Comparison of ENCODE assay signal across 12 cellular contexts in the genomic region with DNA sequence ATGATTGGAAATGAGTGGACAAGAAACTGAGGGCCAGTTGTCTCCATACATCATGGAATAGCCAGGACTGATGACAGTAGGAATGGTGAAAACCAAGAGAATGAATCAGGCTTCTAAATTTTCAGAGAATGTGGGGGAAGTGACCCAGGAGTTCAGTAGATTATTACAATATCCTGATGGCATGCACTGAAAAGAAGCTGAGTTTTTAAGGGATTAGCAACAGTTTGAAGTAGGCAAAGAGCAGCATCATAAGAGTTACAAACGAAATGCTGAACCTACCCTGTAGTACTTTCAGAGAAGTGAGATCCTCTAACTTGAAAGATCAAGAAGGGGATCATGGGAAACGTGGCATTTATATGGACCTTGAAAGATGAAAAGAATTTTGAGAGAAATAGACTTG. TPM values are rescaled to one million over a fixed set of nuclear protein-coding genes. Genes with fewer than 3 reads are reported as not detected.
A peak's percentile ranks its signal among the peaks of the same experiment; 100 is the strongest.
DNase-seq lines count a peak whose midpoint lies in the region; TF ChIP-seq lines count a peak whose summit lies in the region.
"Had no signal": no experiment of that assay in that cellular context is flagged by ENCODE, and none has a peak within 500 bp of the region (broad histone marks: within the 10 kb centered on the region; RNA-seq: fewer than 3 reads in every experiment).

No MANE protein-coding gene starts in this region.

- H3K9ac ChIP-seq in adipocyte (ENCODE audit: low read length) (no peak overlapping the region), mesendoderm (ENCODE audit: low read length) (no peak overlapping the region)

- H3K79me1 ChIP-seq in mesendoderm (ENCODE audit: low read length): no peaks in the 10 kb centered on the region

- no peaks in the 10 kb centered on the region for H3K27me3 ChIP-seq in adipocyte (replicated peaks; ENCODE audit: control insufficient read depth, insufficient read depth, low read length)
- H3K27me3 ChIP-seq in mesendoderm (ENCODE audit: insufficient read depth, low read length, poor library complexity): no peaks in the 10 kb centered on the region
- no peaks in the 10 kb centered on the region for H3K27me3 ChIP-seq in tibial nerve
- H3K27me3 ChIP-seq: dorsolateral prefrontal cortex, gastroesophageal sphincter had no signal

- H2BK120ac ChIP-seq in mesendoderm (ENCODE audit: low read depth, low read length): peak overlapping the region; percentile 56

- H3K23ac ChIP-seq in mesendoderm (ENCODE audit: low read length): no peak overlapping the region

- H3K27ac ChIP-seq in mesendoderm (ENCODE audit: low read depth, low read length): peak overlapping the region; percentile 98
- H3K27ac ChIP-seq in tibial nerve: no peak overlapping the region

- DNase-seq in HCEC 1CT: peak; percentile 79
- DNase-seq in adipocyte (ENCODE audit: low read depth): peak; percentile 52
- DNase-seq in mesendoderm: peak; percentile 35
- no peak for DNase-seq in tibial nerve (ENCODE audit: low spot score in 2 of 2)
- DNase-seq in NCI-H1105 treated with DMSO at 0.1 percent for 48 hours (lab: John Stamatoyannopoulos, UW): no peak
- DNase-seq in NCI-H510A treated with DMSO at 0.1 percent for 48 hours (lab: John Stamatoyannopoulos, UW): no peak
- no peak for DNase-seq in activated naive CD4-positive, alpha-beta T cell (lab: John Stamatoyannopoulos, UW)
- DNase-seq: NCI-H1436 treated with DMSO at 0.1 percent for 48 hours had no signal

- no peak overlapping the region for H3K4me2 ChIP-seq in mesendoderm (ENCODE audit: low read length)

- no peak overlapping the region for H3K56ac ChIP-seq in mesendoderm (ENCODE audit: low read length)

- no peaks in the 10 kb centered on the region for H3K36me3 ChIP-seq in adipocyte (ENCODE audit: control insufficient read depth, insufficient read depth, low read length, severe bottlenecking)
- no peaks in the 10 kb centered on the region for H3K36me3 ChIP-seq in mesendoderm (ENCODE audit: control insufficient read depth, insufficient read depth, low read length)
- no peaks in the 10 kb centered on the region for H3K36me3 ChIP-seq in tibial nerve
- H3K36me3 ChIP-seq: gastroesophageal sphincter had no signal

- H2AK5ac ChIP-seq in mesendoderm (ENCODE audit: low read length): peak overlapping the region; percentile 38

- no peaks in the 10 kb centered on the region for H3K9me3 ChIP-seq in adipocyte (ENCODE audit: control insufficient read depth, low read length)
- H3K9me3 ChIP-seq in tibial nerve: no peaks in the 10 kb centered on the region
- H3K9me3 ChIP-seq: gastroesophageal sphincter had no signal

- no peak overlapping the region for H4K5ac ChIP-seq in mesendoderm (ENCODE audit: low read length)

- WGBS in mesendoderm (ENCODE audit: extremely low coverage, insufficient coverage, low lambda C conversion rate): no CpG with 5 or more reads among the region's 2 CpGs
- 14 to 19% methylated on average over 2 of the region's 2 CpGs for WGBS in tibial nerve, 2 donors

- no peak overlapping the region for H2BK15ac ChIP-seq in mesendoderm (replicated peaks; ENCODE audit: low read depth)

- TF ChIP-seq EP300 in tibial nerve (IDR thresholded peaks at IDR 0.05): no peak

- H3K79me2 ChIP-seq in mesendoderm (ENCODE audit: control insufficient read depth, insufficient read depth, low read length): no peaks in the 10 kb centered on the region

- H2BK5ac ChIP-seq in mesendoderm (ENCODE audit: low read length): peak overlapping the region; percentile 22

- H3K4me3 ChIP-seq in adipocyte (ENCODE audit: low read length): peak overlapping the region; percentile 49
- no peak overlapping the region for H3K4me3 ChIP-seq in mesendoderm (ENCODE audit: low read length)
- no peak overlapping the region for H3K4me3 ChIP-seq in tibial nerve
- H3K4me3 ChIP-seq: gastroesophageal sphincter had no signal

- no peak for TF ChIP-seq CTCF in tibial nerve (IDR thresholded peaks at IDR 0.05)

- no peak for TF ChIP-seq POLR2A in tibial nerve (IDR thresholded peaks at IDR 0.05)

- H3K18ac ChIP-seq in mesendoderm (ENCODE audit: low read length): peak overlapping the region; percentile 22

- H4K8ac ChIP-seq in mesendoderm (ENCODE audit: low read depth, low read length): no peak overlapping the region

- no peak overlapping the region for H3K4ac ChIP-seq in mesendoderm (ENCODE audit: low read depth, low read length)

- H3K4me1 ChIP-seq in adipocyte (ENCODE audit: control insufficient read depth, insufficient read depth, low read length): peaks cover 10% of the 10 kb centered on the region
- peaks cover 4% of the 10 kb centered on the region for H3K4me1 ChIP-seq in mesendoderm (ENCODE audit: control insufficient read depth, low read depth, low read length)
- peaks cover 0 to 15% (median 0%) of the 10 kb centered on the region in 4 donors for H3K4me1 ChIP-seq in tibial nerve

RNA-seq across cellular contexts. Expression of a gene that starts 13.2 kb away (rescaled TPM):
- polyA plus RNA-seq in mesendoderm (2013, experiment 1 of 2): 10.5 TPM
- 9.8 TPM for polyA plus RNA-seq in mesendoderm (2013, experiment 2 of 2)
- total RNA-seq in tibial nerve: 10 to 100 TPM in 1 of 4 donors, 1 to 10 TPM in 2, not detected in 1; 3.7 to 26.7 (median 4.4) TPM
- total RNA-seq: T-helper 1 cell treated with Interleukin-12 subunit alpha and Interleukin-12 subunit beta and Interleukin-4 antibody, amounts not matched to agents 30 ng/mL and 1 ng/mL, for 36 hours had no signal
- polyA plus RNA-seq: right cardiac atrium had no signal

Comparison
In these comparisons a context has a peak if more than half of its experiments do, and no peak if none do; other contexts are left out.
1. DNase-seq: peak in HCEC 1CT (single experiment), adipocyte (single experiment) and mesendoderm (single experiment); none in tibial nerve (0 of 2), NCI-H1105 treated with DMSO at 0.1 percent for 48 hours (single experiment), NCI-H510A treated with DMSO at 0.1 percent for 48 hours (single experiment) and activated naive CD4-positive, alpha-beta T cell (0 of 4).